Comparison of ENCODE assay signal across 26 cellular contexts in genomic region chr5:114500756-114501155, GRCh38.
"Had no signal": no experiment of that assay in that cellular context is flagged by ENCODE, and none has a peak within 500 bp of the region (broad histone marks: within the 10 kb centered on the region; RNA-seq: fewer than 3 reads in every experiment).

No MANE protein-coding gene starts in this region.

- H3K9me3 ChIP-seq: ascending aorta, body of pancreas had no signal

- FAIRE-seq: bronchial epithelial cell had no signal

- H3K27ac ChIP-seq: ascending aorta, body of pancreas, SK-N-MC had no signal

- ATAC-seq: activated naive CD4-positive, alpha-beta T cell treated with anti-CD3 and anti-CD28 coated beads, Interleukin-2, amount 50 U/mL, for 72 hours; activated naive CD8-positive, alpha-beta T cell treated with anti-CD3 and anti-CD28 coated beads, Interleukin-2, amount 50 U/mL, for 24 hours; activated T-cell treated with anti-CD3 and anti-CD28 coated beads, Interleukin-2, amount 50 U/mL, for 4 hours; body of pancreas had no signal

- H3K27me3 ChIP-seq: ascending aorta, body of pancreas had no signal

- H3K4me3 ChIP-seq: ascending aorta, body of pancreas, SK-N-MC had no signal

- H3K36me3 ChIP-seq: ascending aorta had no signal

- H3K4me1 ChIP-seq: ascending aorta, body of pancreas had no signal

- DNase-seq: activated B cell treated with CpG ODN at 0.5 μM for 24 hours; activated CD4-positive, alpha-beta memory T cell treated with anti-CD3 and anti-CD28 coated beads for 36 hours; activated CD4-positive, alpha-beta T cell treated with anti-CD3 and anti-CD28 coated beads for 1 hour; activated CD4-positive, alpha-beta T cell treated with anti-CD3 and anti-CD28 coated beads, Interleukin-2, amount 10 ng/mL, durations not matched to agents 24 days and 14 days; activated CD8-positive, alpha-beta memory T cell treated with anti-CD3 and anti-CD28 coated beads for 24 hours; activated effector memory CD4-positive, alpha-beta T cell treated with anti-CD3 and anti-CD28 coated beads, Interleukin-2, amount 50 U/mL, for 16 hours; activated naive CD4-positive, alpha-beta T cell treated with Interleukin-2 at 50 U/mL for 16 hours; activated naive CD8-positive, alpha-beta T cell treated with anti-CD3 and anti-CD28 coated beads, Interleukin-2, amount 50 U/mL, for 24 hours; activated T-cell treated with anti-CD3 and anti-CD28 coated beads, Interleukin-2, amount 50 U/mL, for 4 hours; amniotic stem cell; body of pancreas; central memory CD4-positive, alpha-beta T cell; Karpas-422; NCI-H1105; NCI-H1436; NCI-H1694 treated with DMSO at 0.1 percent for 48 hours; NCI-H2029 treated with DMSO at 0.1 percent for 48 hours; NCI-H345; NCI-H510A; NCI-H69; SIG-M5; SW 1271 had no signal
